ENCODE assay signal across 11 cellular contexts in genomic region chr9:135080286-135081263, GRCh38. TPM values are rescaled to one million over a fixed set of nuclear protein-coding genes. Genes with fewer than 3 reads are reported as not detected.
"Had no signal": no experiment of that assay in that cellular context is flagged by ENCODE, and none has a peak within 500 bp of the region (broad histone marks: within the 10 kb centered on the region; RNA-seq: fewer than 3 reads in every experiment).

No MANE protein-coding gene starts in this region.

- H3K27ac ChIP-seq: heart right ventricle, right lobe of liver, thoracic aorta had no signal

- ATAC-seq: activated T-cell treated with anti-CD3 and anti-CD28 coated beads, Interleukin-2, amount 50 U/mL, for 4 hours; heart right ventricle; right lobe of liver; stimulated activated naive CD8-positive, alpha-beta T cell treated with anti-CD3 and anti-CD28 coated beads, Interleukin-15, amount 100 ng/mL, for 72 hours had no signal

- H3K9me3 ChIP-seq: heart right ventricle, right lobe of liver, thoracic aorta had no signal

- H3K36me3 ChIP-seq: heart right ventricle, right lobe of liver, thoracic aorta had no signal

- DNase-seq: activated CD4-positive, CD25-positive, alpha-beta regulatory T cell; activated T-cell treated with anti-CD3 and anti-CD28 coated beads, Interleukin-2, amount 50 U/mL, for 4 hours; effector CD8-positive, alpha-beta T cell; heart right ventricle; stimulated activated CD4-positive, alpha-beta T cell treated with anti-CD3 and anti-CD28 coated beads, Interleukin-4, amount 100 ng/mL, for 1 hour; stimulated activated CD8-positive, alpha-beta memory T cell treated with anti-CD3 and anti-CD28 coated beads, Interleukin-4, amount 100 ng/mL, for 48 hours; stimulated activated naive CD8-positive, alpha-beta T cell treated with anti-CD3 and anti-CD28 coated beads, Interleukin-15, amount 100 ng/mL, for 72 hours; T-helper 2 cell had no signal

- H3K27me3 ChIP-seq: right lobe of liver had no signal

- H3K4me3 ChIP-seq: heart right ventricle, right lobe of liver, thoracic aorta had no signal

RNA-seq across cellular contexts. Expression of gene OLFM1, which starts 6.9 kb away (rescaled TPM):
- total RNA-seq: myocyte had no signal
